In the genomic region with DNA sequence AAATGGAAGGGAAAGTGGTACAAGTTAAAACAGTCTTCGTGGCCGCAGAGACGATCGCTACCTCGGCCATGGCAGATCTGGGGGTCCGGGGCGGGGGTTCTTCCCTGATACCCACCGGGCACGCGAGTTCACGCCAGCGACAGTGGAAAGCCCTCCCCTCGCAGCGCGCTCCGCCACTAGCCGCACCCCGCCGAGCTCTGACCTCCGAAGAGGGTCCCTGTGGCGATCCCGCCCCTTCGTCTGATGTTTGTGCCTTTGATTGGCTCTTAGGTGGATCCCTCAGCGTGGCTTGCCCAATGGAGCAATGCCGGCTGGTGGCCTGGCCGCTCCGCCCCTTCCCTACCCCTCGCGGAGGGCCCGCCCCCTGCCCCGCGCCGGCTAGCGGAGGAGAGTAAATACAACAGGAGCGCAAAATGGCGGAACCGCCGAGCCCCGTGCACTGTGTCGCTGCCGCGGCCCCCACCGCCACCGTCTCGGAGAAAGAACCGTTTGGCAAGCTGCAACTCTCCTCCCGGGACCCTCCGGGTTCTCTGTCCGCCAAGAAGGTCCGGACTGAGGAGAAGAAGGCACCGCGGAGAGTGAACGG, we compare ENCODE assay signal across 9 cellular contexts. TPM values are rescaled to one million over a fixed set of nuclear protein-coding genes. Genes with fewer than 3 reads are reported as not detected.
DNase-seq lines count a peak whose midpoint lies in the region; ATAC-seq, FAIRE-seq and TF ChIP-seq lines count a peak whose summit lies in the region.
"Had no signal": no experiment of that assay in that cellular context is flagged by ENCODE, and none has a peak within 500 bp of the region (broad histone marks: within the 10 kb centered on the region; RNA-seq: fewer than 3 reads in every experiment).

A gene (plus strand): TSS at position 403 of the 586 bp plus-strand sequence. CDS start 11 bp downstream, at position 414.

- no peaks in the 10 kb centered on the region for H3K36me3 ChIP-seq in bronchial epithelial cell (ENCODE audit: control insufficient read depth, insufficient read depth, low read length)

- no peak for FAIRE-seq in bronchial epithelial cell (lab: Jason Lieb, UNC)
- FAIRE-seq: colon had no signal

- H3K4me3 ChIP-seq in WI38 (ENCODE audit: low read depth, low read length) (peak within 1 kb of the TSS; percentile 96), bronchial epithelial cell (ENCODE audit: low read depth, low read length) (peak within 1 kb of the TSS; percentile 96)

- H3K27me3 ChIP-seq in bronchial epithelial cell (ENCODE audit: control insufficient read depth, insufficient read depth, low read length), result no peaks in the 10 kb centered on the region

- peak; percentile 98 for DNase-seq in AG08395 (ENCODE audit: low spot score)
- peak; percentile 99 for DNase-seq in NCI-H2227 (lab: John Stamatoyannopoulos, UW; ENCODE audit: unreplicated experiment)
- DNase-seq in bronchial epithelial cell (ENCODE audit: low read depth), result peak; percentile 93
- DNase-seq in iPS-NIHi7 (ENCODE audit: extremely low spot score), result peak; percentile 97
- DNase-seq in smooth muscle cell of the brain vasculature (ENCODE audit: low read depth, low spot score), result peak; percentile 92

- ATAC-seq in GM18873 (IDR thresholded peaks at IDR 0.05; ENCODE audit: low FRiP score, unreplicated experiment), result peak; percentile 95
- peak; percentile 94 for ATAC-seq in HG03139 (IDR thresholded peaks at IDR 0.05; ENCODE audit: unreplicated experiment)

- TF ChIP-seq CTCF in WI38 (IDR thresholded peaks at IDR 0.05; ENCODE audit: low read depth, low read length) (no peak), bronchial epithelial cell (IDR thresholded peaks at IDR 0.05; ENCODE audit: insufficient read depth, low read length, severe bottlenecking) (peak; percentile 27)

RNA-seq across cellular contexts. Expression of the gene that starts here (rescaled TPM):
- total RNA-seq in bronchial epithelial cell, result 15.4 and 17.9 TPM in 2 replicates

Comparison
In these comparisons a context has a peak if more than half of its experiments do, and no peak if none do; other contexts are left out.
1. Peak in every context shown above with its lines: DNase-seq, ATAC-seq and H3K4me3 ChIP-seq.